In genomic region chr3:126638790-126639189, GRCh38 we compare ENCODE assay signal across 34 cellular contexts. TPM values are rescaled to one million over a fixed set of nuclear protein-coding genes. Genes with fewer than 3 reads are reported as not detected.
DNase-seq lines count a peak whose midpoint lies in the region; ATAC-seq and TF ChIP-seq lines count a peak whose summit lies in the region.
"Had no signal": no experiment of that assay in that cellular context is flagged by ENCODE, and none has a peak within 500 bp of the region (broad histone marks: within the 10 kb centered on the region; RNA-seq: fewer than 3 reads in every experiment).

No MANE protein-coding gene starts in this region.

- H3K27me3 ChIP-seq in DND-41 (ENCODE audit: insufficient read depth, low read length, poor library complexity) = no peaks in the 10 kb centered on the region
- H3K27me3 ChIP-seq in Loucy (ENCODE audit: insufficient read depth, low read length, poor library complexity, severe bottlenecking) = no peaks in the 10 kb centered on the region
- H3K27me3 ChIP-seq in Panc1 (ENCODE audit: control insufficient read depth, insufficient read depth, low read length) = no peaks in the 10 kb centered on the region
- H3K27me3 ChIP-seq in GM23338 (ENCODE audit: insufficient read depth) = no peaks in the 10 kb centered on the region
- H3K27me3 ChIP-seq: BE2C; BLaER1; BLaER1 treated with 17β-estradiol and CSF1 and Interleukin-3, amounts not matched to agents 10 nM and 100 nM had no signal

- no peaks in the 10 kb centered on the region for H3K4me1 Mint-ChIP-seq in GM23338
- H3K4me1 Mint-ChIP-seq: B cell; CD14-positive monocyte; CD4-positive, alpha-beta memory T cell; CD4-positive, CD25-positive, alpha-beta regulatory T cell; CD8-positive, alpha-beta memory T cell had no signal

- CTCF ChIA-PET in Panc1 (lab: Charles Lee) = no interaction called here

- no peak overlapping the region for H2AFZ ChIP-seq in DND-41 (ENCODE audit: low read depth, low read length)
- H2AFZ ChIP-seq in Loucy (ENCODE audit: low read length) = no peak overlapping the region
- H2AFZ ChIP-seq in GM23338 = no peak overlapping the region

- H3K27me3 Mint-ChIP-seq in GM23338 (ENCODE audit: insufficient read depth, low read depth, poor library complexity) = peaks cover 5% of the 10 kb centered on the region
- H3K27me3 Mint-ChIP-seq: CD4-positive, alpha-beta T cell had no signal

- no peak overlapping the region for H3K4me3 Mint-ChIP-seq in GM23338
- H3K4me3 Mint-ChIP-seq: B cell; CD14-positive monocyte; CD4-positive, alpha-beta T cell; CD4-positive, CD25-positive, alpha-beta regulatory T cell; CD8-positive, alpha-beta memory T cell; CD8-positive, alpha-beta T cell had no signal

- H3K9me3 Mint-ChIP-seq in GM23338 = no peaks in the 10 kb centered on the region
- H3K9me3 Mint-ChIP-seq: CD4-positive, alpha-beta memory T cell; CD4-positive, alpha-beta T cell; CD4-positive, CD25-positive, alpha-beta regulatory T cell; CD8-positive, alpha-beta memory T cell; CD8-positive, alpha-beta T cell had no signal

- peaks cover 13% of the 10 kb centered on the region; the same call in 1 of the 2 replicates for H3K36me3 ChIP-seq in DND-41 (ENCODE audit: insufficient read depth, low read length)
- H3K36me3 ChIP-seq in Loucy (ENCODE audit: insufficient read depth, low read length) = peaks cover 36% of the 10 kb centered on the region
- H3K36me3 ChIP-seq in Panc1 (ENCODE audit: control insufficient read depth, insufficient read depth, low read length) = no peaks in the 10 kb centered on the region
- H3K36me3 ChIP-seq in GM23338 (ENCODE audit: insufficient read depth) = no peaks in the 10 kb centered on the region
- H3K36me3 ChIP-seq: BE2C; BLaER1; BLaER1 treated with 17β-estradiol and CSF1 and Interleukin-3, amounts not matched to agents 10 nM and 100 nM had no signal

- no peaks in the 10 kb centered on the region for H3K36me3 Mint-ChIP-seq in GM23338 (ENCODE audit: low read depth)
- H3K36me3 Mint-ChIP-seq: CD14-positive monocyte had no signal

- H3K9me2 ChIP-seq in Loucy (replicated peaks; ENCODE audit: low read depth, low read length) (no peaks in the 10 kb centered on the region), GM23338 (ENCODE audit: insufficient read depth) (no peaks in the 10 kb centered on the region)

- H3K4me3 ChIP-seq in DND-41 (ENCODE audit: low read depth in 1 of 2, low read length in 2 of 2) = no peak overlapping the region
- no peak overlapping the region for H3K4me3 ChIP-seq in Jurkat, Clone E6-1 (ENCODE audit: low read length)
- no peak overlapping the region for H3K4me3 ChIP-seq in Loucy (ENCODE audit: low read length, poor library complexity, severe bottlenecking)
- H3K4me3 ChIP-seq in Panc1 (ENCODE audit: low read depth in 2 of 2, low read length in 2 of 2) = no peak overlapping the region
- H3K4me3 ChIP-seq in GM23338 = no peak overlapping the region
- H3K4me3 ChIP-seq: A549; BLaER1; BLaER1 treated with 17β-estradiol and CSF1 and Interleukin-3, amounts not matched to agents 10 nM and 100 nM had no signal

- H3K27ac ChIP-seq in DND-41 (ENCODE audit: low read length) = peak overlapping the region; percentile 37; the same call in 1 of the 2 replicates
- H3K27ac ChIP-seq in Panc1 (ENCODE audit: low read length) = no peak overlapping the region
- H3K27ac ChIP-seq in GM23338 (ENCODE audit: low read depth) = no peak overlapping the region
- H3K27ac ChIP-seq: 22Rv1; A549; BLaER1; BLaER1 treated with 17β-estradiol and CSF1 and Interleukin-3, amounts not matched to agents 10 nM and 100 nM; C4-2B had no signal

- POLR2A ChIA-PET in Panc1 (lab: Charles Lee) = no interaction called here

- H3F3A ChIP-seq in Loucy (ENCODE audit: low read depth) (no peaks in the 10 kb centered on the region), GM23338 (replicated peaks; ENCODE audit: low read depth) (no peaks in the 10 kb centered on the region)

- H3K4me2 ChIP-seq in DND-41 (ENCODE audit: insufficient read depth, low read length) = no peak overlapping the region
- H3K4me2 ChIP-seq in Loucy (ENCODE audit: low read depth, low read length, poor library complexity, severe bottlenecking) = peak overlapping the region; percentile 38
- no peak overlapping the region for H3K4me2 ChIP-seq in GM23338
- H3K4me2 ChIP-seq: A549; BLaER1; BLaER1 treated with 17β-estradiol and CSF1 and Interleukin-3, amounts not matched to agents 10 nM and 100 nM had no signal

- TF ChIP-seq CTCF in DND-41 (IDR thresholded peaks at IDR 0.05; ENCODE audit: borderline replicate concordance, extremely low read depth, low read length, poor library complexity, severe bottlenecking) (no peak), Loucy (conservative IDR thresholded peaks at IDR 0.05; ENCODE audit: low read length) (no peak), Panc1 (IDR thresholded peaks at IDR 0.05) (no peak), GM23338 (conservative IDR thresholded peaks at IDR 0.05; ENCODE audit: low read depth in 2 of 2) (no peak)

- no peaks in the 10 kb centered on the region for H4K20me1 ChIP-seq in DND-41 (ENCODE audit: insufficient read depth, low read length)
- H4K20me1 ChIP-seq in Loucy (ENCODE audit: insufficient read depth, low read length, poor library complexity, severe bottlenecking) = no peaks in the 10 kb centered on the region
- H4K20me1 ChIP-seq in GM23338 (replicated peaks; ENCODE audit: insufficient read depth) = no peaks in the 10 kb centered on the region
- H4K20me1 ChIP-seq: BLaER1; BLaER1 treated with 17β-estradiol and CSF1 and Interleukin-3, amounts not matched to agents 10 nM and 100 nM had no signal

- H3K27ac Mint-ChIP-seq in GM23338 = no peak overlapping the region
- H3K27ac Mint-ChIP-seq: B cell; CD14-positive monocyte; CD4-positive, alpha-beta T cell; CD8-positive, alpha-beta T cell had no signal

- intact Hi-C loops in Panc1 (cut with micrococcal nuclease; ENCODE audit: unreplicated experiment) = no loop called here

- H3K9ac ChIP-seq in DND-41 (ENCODE audit: low read depth, low read length) (no peak overlapping the region), Loucy (ENCODE audit: low read depth, low read length, poor library complexity, severe bottlenecking) (no peak overlapping the region)
- H3K9ac ChIP-seq: BLaER1; BLaER1 treated with 17β-estradiol and CSF1 and Interleukin-3, amounts not matched to agents 10 nM and 100 nM had no signal

- ATAC-seq in DND-41 (ENCODE audit: insufficient read depth, low read depth) (peak; percentile 94), Panc1 (no peak), GM23338 (no peak)
- ATAC-seq in activated CD4-positive, CD25-positive, alpha-beta regulatory T cell treated with anti-CD3 and anti-CD28 coated beads, Interleukin-2, amount 50 U/mL, for 24 hours = no peak
- ATAC-seq: A549; CD8-positive, alpha-beta T cell had no signal

- H3K9me3 ChIP-seq in DND-41 (ENCODE audit: insufficient read depth, low read length, severe bottlenecking) (no peaks in the 10 kb centered on the region), Loucy (ENCODE audit: insufficient read depth, low read depth, low read length) (no peaks in the 10 kb centered on the region), Panc1 (ENCODE audit: control insufficient read depth, insufficient read depth, low read depth, low read length) (no peaks in the 10 kb centered on the region)
- H3K9me3 ChIP-seq: A549; BE2C; BLaER1; BLaER1 treated with 17β-estradiol and CSF1 and Interleukin-3, amounts not matched to agents 10 nM and 100 nM; Caco-2 had no signal

- H3K4me1 ChIP-seq in DND-41 (ENCODE audit: insufficient read depth, low read length) (peaks cover 13% of the 10 kb centered on the region), Loucy (ENCODE audit: insufficient read depth, low read length, poor library complexity, severe bottlenecking) (peaks cover 33% of the 10 kb centered on the region), Panc1 (ENCODE audit: control insufficient read depth, insufficient read depth, low read length) (no peaks in the 10 kb centered on the region), GM23338 (ENCODE audit: insufficient read depth) (no peaks in the 10 kb centered on the region)
- H3K4me1 ChIP-seq: A549; BE2C; BLaER1; BLaER1 treated with 17β-estradiol and CSF1 and Interleukin-3, amounts not matched to agents 10 nM and 100 nM; Caco-2 had no signal

- in situ Hi-C loops in Panc1 (cut with HindIII; ENCODE audit: low pct_unique_long_range_greater_than_20kb, low sequenced_read_pairs) = no loop called here

- no peaks in the 10 kb centered on the region for H3K79me2 ChIP-seq in DND-41 (ENCODE audit: insufficient read depth, low read length)
- no peaks in the 10 kb centered on the region for H3K79me2 ChIP-seq in Loucy (ENCODE audit: insufficient read depth, low read length)
- H3K79me2 ChIP-seq in GM23338 (replicated peaks; ENCODE audit: insufficient read depth) = no peaks in the 10 kb centered on the region

- BruUV-seq in Panc1 (replicated peaks; lab: Mats Ljungman, UMichigan) = TSS peak; percentile 28

- DNase-seq in DND-41 (peak; percentile 30), Panc1 (ENCODE audit: low read depth, low spot score) (no peak), GM23338 (ENCODE audit: low spot score) (no peak), hepatic stellate cell (ENCODE audit: low spot score) (no peak), medulla oblongata (ENCODE audit: extremely low spot score) (no peak)
- peak; percentile 74 for DNase-seq in Jurkat, Clone E6-1 (ENCODE audit: low read depth, low spot score)
- DNase-seq: 8988T; ACHN; AML-193; BE2C; C1 segment of cervical spinal cord; Caco-2; Calu3; CD4-positive, alpha-beta memory T cell; CD4-positive, alpha-beta T cell; CD4-positive, CD25-positive, alpha-beta regulatory T cell; CD8-positive, alpha-beta memory T cell; CD8-positive, alpha-beta T cell; COR-L47; DMS 273 treated with DMSO at 0.1 percent for 48 hours; DMS153; DMS53; DMS79; DMS79 treated with DMSO at 0.1 percent for 48 hours; EL had no signal

TF ChIP-seq in GM23338, 12 proteins besides CTCF, POLR2A, EP300 and RAD21:
- no peak for TF ChIP-seq ETS1 (IDR thresholded peaks at IDR 0.05)
- no peak for TF ChIP-seq ZNF331 (CRISPR knock-in tag; IDR thresholded peaks at IDR 0.05; ENCODE audit: low read depth)
- TF ChIP-seq ZNF114 (CRISPR knock-in tag; IDR thresholded peaks at IDR 0.05) = no peak
- no peak for TF ChIP-seq CREB1 (CRISPR knock-in tag; IDR thresholded peaks at IDR 0.05; ENCODE audit: low read depth)

RNA-seq across cellular contexts. Expression of gene TXNRD3, which starts 16.1 kb away (rescaled TPM):
- 14.7 TPM for polyA plus RNA-seq in Jurkat, Clone E6-1 (2012; ENCODE audit: insufficient read depth, insufficient read length)
- 17.2 TPM for total RNA-seq in Panc1 (2021; ENCODE audit: unreplicated experiment)
- polyA plus RNA-seq in Panc1 (2012; ENCODE audit: insufficient read length) = 15.6 TPM
- total RNA-seq in GM23338 (2014; rRNA removed; shearing (Covaris generic)) = 4.0 and 4.1 TPM in 2 replicates
- polyA plus RNA-seq in GM23338 (2016; fragmentation: Nextera tagmentation; extraction: Ambion mirVana) = 1.8 and 3.0 TPM in 2 replicates

Comparison
In these comparisons a context has a peak if more than half of its experiments do, and no peak if none do; other contexts are left out.
1. DNase-seq: peak in DND-41 (single experiment) and Jurkat, Clone E6-1 (single experiment); none in Panc1 (single experiment), GM23338 (single experiment), hepatic stellate cell (single experiment) and medulla oblongata (single experiment).